1 cellular context compared by ENCODE assay signal in genomic region chr20:60046011-60046413, GRCh38.
TF ChIP-seq lines count a peak whose summit lies in the region.

No MANE protein-coding gene starts in this region.

TF ChIP-seq in SK-N-SH treated with all-trans-retinoic acid at 6 μM for 48 hours, 23 proteins besides CTCF, POLR2A, EP300 and RAD21 (continued from another document):
- no peak for TF ChIP-seq CSDC2 (CRISPR knock-in tag; IDR thresholded peaks at IDR 0.05)
- TF ChIP-seq OSR1 (CRISPR knock-in tag; IDR thresholded peaks at IDR 0.05) = no peak
- TF ChIP-seq TSHZ2 (CRISPR knock-in tag; IDR thresholded peaks at IDR 0.05) = no peak
- TF ChIP-seq SNAI2 (CRISPR knock-in tag; IDR thresholded peaks at IDR 0.05) = no peak
- no peak for TF ChIP-seq ZNF565 (CRISPR knock-in tag; conservative IDR thresholded peaks at IDR 0.05; ENCODE audit: low read depth)
- TF ChIP-seq ZNF8 (CRISPR knock-in tag; IDR thresholded peaks at IDR 0.05) = no peak
- no peak for TF ChIP-seq ZNF70 (CRISPR knock-in tag; IDR thresholded peaks at IDR 0.05)
- no peak for TF ChIP-seq PPARA (CRISPR knock-in tag; IDR thresholded peaks at IDR 0.05; ENCODE audit: borderline replicate concordance)
- no peak for TF ChIP-seq TCF4 (CRISPR knock-in tag; IDR thresholded peaks at IDR 0.05; ENCODE audit: borderline replicate concordance)
